8 cellular contexts compared by ENCODE assay signal in genomic region chr17:41666708-41667279, GRCh38. TPM values are rescaled to one million over a fixed set of nuclear protein-coding genes. Genes with fewer than 3 reads are reported as not detected.
A peak's percentile ranks its signal among the peaks of the same experiment; 100 is the strongest.
DNase-seq lines count a peak whose midpoint lies in the region; ATAC-seq and TF ChIP-seq lines count a peak whose summit lies in the region.

No MANE protein-coding gene starts in this region.

- H3K4me3 ChIP-seq in duodenal mucosa (ENCODE audit: low read depth in 1 of 2, low read length in 2 of 2) (peak overlapping the region; percentile 79 to 93), lower lobe of right lung (peak overlapping the region; percentile 52)

- H3K9me3 ChIP-seq in duodenal mucosa (ENCODE audit: control insufficient read depth in 1 of 2, low read length in 2 of 2) (no peaks in the 10 kb centered on the region), lower lobe of right lung (no peaks in the 10 kb centered on the region)

- ATAC-seq in GM18505 (IDR thresholded peaks at IDR 0.05; ENCODE audit: unreplicated experiment) (peak; percentile 34), HG03354 (IDR thresholded peaks at IDR 0.05; ENCODE audit: poor library complexity, severe bottlenecking, unreplicated experiment) (peak; percentile 51), lower lobe of right lung (peak; percentile 87 to 91)

- H3K27me3 ChIP-seq in duodenal mucosa (ENCODE audit: control insufficient read depth in 1 of 2, insufficient read depth in 2 of 2, low read length in 2 of 2) (no peaks in the 10 kb centered on the region), lower lobe of right lung (ENCODE audit: low read depth) (no peaks in the 10 kb centered on the region)

- H3K4me1 ChIP-seq in duodenal mucosa (ENCODE audit: control insufficient read depth in 1 of 2, insufficient read depth in 2 of 2, low read length in 2 of 2) (peaks cover 21 to 24% of the 10 kb centered on the region in 2 donors), lower lobe of right lung (peaks cover 24% of the 10 kb centered on the region)

- TF ChIP-seq CTCF in 22Rv1 (IDR thresholded peaks at IDR 0.05) (peak; percentile 87), lower lobe of right lung (IDR thresholded peaks at IDR 0.05) (peak; percentile 96)

- H3K36me3 ChIP-seq in duodenal mucosa (ENCODE audit: control insufficient read depth in 1 of 2, insufficient read depth in 2 of 2, low read length in 2 of 2) = no peaks in the 10 kb centered on the region
- no peaks in the 10 kb centered on the region for H3K36me3 ChIP-seq in lower lobe of right lung

- H3K27ac ChIP-seq in 22Rv1 (peak overlapping the region; percentile 50), duodenal mucosa (ENCODE audit: low read depth, low read length) (peak overlapping the region; percentile 74), lower lobe of right lung (peak overlapping the region; percentile 81)

- DNase-seq in NCI-H526 treated with DMSO at 0.1 percent for 48 hours (lab: John Stamatoyannopoulos, UW) = peak; percentile 73
- peak; percentile 85 to 89 for DNase-seq in activated CD4-positive, alpha-beta T cell treated with anti-CD3 and anti-CD28 coated beads, Interleukin-2, amount 50 U/mL, for 4 hours
- DNase-seq in lower lobe of right lung = peak; percentile 90
- DNase-seq in stimulated activated CD4-positive, alpha-beta T cell treated with anti-CD3 and anti-CD28 coated beads, TNF-alpha, amount 100 ng/mL, for 4 hours (ENCODE audit: low read depth in 3 of 3) = peak; percentile 76 to 78 (median 76)

- TF ChIP-seq POLR2A in GM18505 (IDR thresholded peaks at IDR 0.05; ENCODE audit: borderline replicate concordance, extremely low read depth, insufficient read depth, insufficient read length) = peak; percentile 50

- intact Hi-C loops in lower lobe of right lung (cut with DNase I) = no loop called here

- peak overlapping the region; percentile 76 to 93 for H3K9ac ChIP-seq in duodenal mucosa (ENCODE audit: low read depth in 1 of 2, low read length in 2 of 2)

RNA-seq across cellular contexts. Expression of gene EIF1, which starts 21.9 kb away (rescaled TPM):
- 943 TPM for total RNA-seq in lower lobe of right lung

RNA-seq across cellular contexts. Expression of gene KRT17, which starts 42.4 kb away (rescaled TPM):
- 2.6 TPM for total RNA-seq in lower lobe of right lung

RNA-seq across cellular contexts. Expression of gene GAST, which starts 45.3 kb away (rescaled TPM):
- not detected for total RNA-seq in lower lobe of right lung

RNA-seq across cellular contexts. Expression of gene KRT16, which starts 54.2 kb away (rescaled TPM):
- total RNA-seq in lower lobe of right lung = not detected

Comparison
In these comparisons a context has a peak if more than half of its experiments do, and no peak if none do; other contexts are left out.
1. Peak in every context shown above with its lines: DNase-seq, ATAC-seq, H3K4me3 ChIP-seq and H3K27ac ChIP-seq.
2. ATAC-seq: peak in every context shown above with its lines; median percentile 89 in lower lobe of right lung; 51 in HG03354; 34 in GM18505.